25 cellular contexts compared by ENCODE assay signal in the genomic region with DNA sequence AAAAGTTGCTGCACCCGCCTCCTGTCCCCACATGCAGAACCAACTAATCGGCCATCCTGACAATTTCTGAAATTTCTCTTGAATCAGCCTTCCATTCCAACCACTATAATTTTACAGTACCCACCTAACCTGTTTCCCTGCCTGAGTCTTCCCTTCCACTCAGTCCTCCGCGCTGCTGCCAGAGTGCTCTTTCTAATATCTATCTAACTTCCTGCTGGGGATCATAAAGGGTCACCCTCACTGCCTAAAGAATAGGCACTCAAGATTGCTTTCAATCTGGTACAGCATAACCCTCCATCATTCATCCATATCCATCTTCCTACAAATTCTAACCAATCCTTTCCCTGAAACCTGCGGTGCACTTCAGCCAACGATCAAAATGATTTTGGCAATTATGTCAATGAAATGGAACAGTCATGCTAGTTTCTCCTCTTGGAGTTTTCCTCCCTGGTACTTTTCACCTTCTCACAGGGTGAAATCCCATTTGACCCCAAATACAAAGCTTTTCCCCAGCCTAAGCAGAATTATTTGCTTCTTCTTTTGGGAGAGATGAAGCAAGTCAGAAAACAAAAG.
DNase-seq lines count a peak whose midpoint lies in the region; ATAC-seq and TF ChIP-seq lines count a peak whose summit lies in the region.
"Had no signal": no experiment of that assay in that cellular context is flagged by ENCODE, and none has a peak within 500 bp of the region (broad histone marks: within the 10 kb centered on the region; RNA-seq: fewer than 3 reads in every experiment).

No MANE protein-coding gene starts in this region.

- H3K9ac ChIP-seq in iPS-18a (ENCODE audit: low read length) (peak overlapping the region; percentile 2), mammary epithelial cell (ENCODE audit: insufficient read depth, low read length) (no peak overlapping the region)

- no peak for DNase-seq in right atrium auricular region (ENCODE audit: low spot score)
- DNase-seq in left ventricle myocardium superior, result no peak
- DNase-seq in NCI-H510A (lab: John Stamatoyannopoulos, UW), result peak; percentile 8
- no peak for DNase-seq in NCI-H2029 treated with DMSO at 0.1 percent for 48 hours (lab: John Stamatoyannopoulos, UW)
- no peak for DNase-seq in activated gamma-delta T cell treated with Interleukin-2 at 50 U/mL for 16 hours
- no peak for DNase-seq in mammary epithelial cell
- DNase-seq: activated CD4-positive, alpha-beta memory T cell treated with anti-CD3 and anti-CD28 coated beads, Interleukin-2, amount 10 ng/mL, durations not matched to agents 7 days and 5 days; colonic mucosa; COR-L47; kidney glomerular epithelial cell; mesenchymal stem cell; naive thymus-derived CD4-positive, alpha-beta T cell; NCI-H1105 treated with DMSO at 0.1 percent for 48 hours; NCI-H2081 treated with DMSO at 0.1 percent for 48 hours; NCI-H524; stimulated activated CD4-positive, alpha-beta T cell treated with anti-CD3 and anti-CD28 coated beads, Interleukin-15, amount 100 ng/mL, for 24 hours; stomach; T1000; upper lobe of left lung had no signal

- no TSS peak for BruUV-seq in mammary epithelial cell (replicated peaks; lab: Mats Ljungman, UMichigan)

- H3K4me1 ChIP-seq in right atrium auricular region, result peaks cover 0 to 36% of the 10 kb centered on the region in 2 donors
- H3K4me1 ChIP-seq in iPS-18a (ENCODE audit: control insufficient read depth, low read depth, low read length), result peaks cover 49% of the 10 kb centered on the region
- H3K4me1 ChIP-seq in mammary epithelial cell (ENCODE audit: insufficient read depth, low read length), result peaks cover 16% of the 10 kb centered on the region
- H3K4me1 ChIP-seq: breast epithelium, colonic mucosa had no signal

- ATAC-seq in left ventricle myocardium superior (no peak), HG03159 (IDR thresholded peaks at IDR 0.05; ENCODE audit: unreplicated experiment) (no peak)
- ATAC-seq: gastroesophageal sphincter; naive thymus-derived CD4-positive, alpha-beta T cell had no signal

- no peak for TF ChIP-seq CTCF in right atrium auricular region (IDR thresholded peaks at IDR 0.05)
- no peak for TF ChIP-seq CTCF in mammary epithelial cell (conservative IDR thresholded peaks at IDR 0.05 in 1 of 2, IDR thresholded peaks at IDR 0.05 in 1 of 2; ENCODE audit: extremely low read depth in 1 of 2, insufficient read depth in 1 of 2, low read depth in 1 of 2, low read length in 2 of 2)

- peaks cover 78% of the 10 kb centered on the region for H3K79me2 ChIP-seq in mammary epithelial cell (ENCODE audit: insufficient read depth, low read length)

- 96% methylated on average over 6 of the region's 6 CpGs for WGBS in mammary epithelial cell (ENCODE audit: low coverage, missing lambda C conversion rate)

- H3K27ac ChIP-seq in right atrium auricular region (peak overlapping the region; percentile 97 to 99), iPS-18a (ENCODE audit: low read length) (peak overlapping the region; percentile 18), mammary epithelial cell (ENCODE audit: insufficient read depth, low read depth, low read length) (no peak overlapping the region)
- H3K27ac ChIP-seq: breast epithelium, colonic mucosa, esophagus muscularis mucosa, gastroesophageal sphincter, RWPE1, stomach, upper lobe of left lung had no signal

- dilution Hi-C loops in mammary epithelial cell (cut with HindIII; ENCODE audit: low sequenced_read_pairs), result no loop called here

- H4K20me1 ChIP-seq in mammary epithelial cell (ENCODE audit: insufficient read depth, low read length), result no peaks in the 10 kb centered on the region

- H3K4me2 ChIP-seq in mammary epithelial cell (ENCODE audit: insufficient read depth, low read depth, low read length), result no peak overlapping the region

- H3K36me3 ChIP-seq in right atrium auricular region, result no peaks in the 10 kb centered on the region
- H3K36me3 ChIP-seq in iPS-18a (ENCODE audit: control insufficient read depth, low read depth, low read length), result no peaks in the 10 kb centered on the region
- no peaks in the 10 kb centered on the region for H3K36me3 ChIP-seq in mammary epithelial cell (ENCODE audit: insufficient read depth, low read length)
- H3K36me3 ChIP-seq: breast epithelium, colonic mucosa, esophagus muscularis mucosa, gastroesophageal sphincter, stomach, upper lobe of left lung had no signal

- H3K4me3 ChIP-seq in right atrium auricular region (no peak overlapping the region), iPS-18a (ENCODE audit: low read length) (no peak overlapping the region), mammary epithelial cell (replicated peaks in 1 of 3; ENCODE audit: insufficient read depth in 1 of 3, low read depth in 2 of 3, low read length in 3 of 3) (no peak overlapping the region)
- H3K4me3 ChIP-seq: breast epithelium, colonic mucosa, esophagus muscularis mucosa, gastroesophageal sphincter, stomach, upper lobe of left lung had no signal

- intact Hi-C loops in left ventricle myocardium superior (cut with micrococcal nuclease) (no loop called here), mammary epithelial cell (cut with micrococcal nuclease) (no loop called here)

- H3K9me3 ChIP-seq in right atrium auricular region, result no peaks in the 10 kb centered on the region
- no peaks in the 10 kb centered on the region for H3K9me3 ChIP-seq in iPS-18a (ENCODE audit: control insufficient read depth, low read depth, low read length)
- H3K9me3 ChIP-seq in mammary epithelial cell (replicated peaks; ENCODE audit: insufficient read depth, low read length), result no peaks in the 10 kb centered on the region
- H3K9me3 ChIP-seq: breast epithelium, colonic mucosa, esophagus muscularis mucosa, gastroesophageal sphincter, stomach, upper lobe of left lung had no signal

- no peak overlapping the region for H2AFZ ChIP-seq in mammary epithelial cell (ENCODE audit: low read depth, low read length)

- H3K27me3 ChIP-seq in right atrium auricular region (no peaks in the 10 kb centered on the region), iPS-18a (ENCODE audit: control insufficient read depth, insufficient read depth, low read length) (no peaks in the 10 kb centered on the region), mammary epithelial cell (ENCODE audit: insufficient read depth, low read length) (no peaks in the 10 kb centered on the region)
- H3K27me3 ChIP-seq: breast epithelium, esophagus muscularis mucosa, gastroesophageal sphincter had no signal

- CTCF ChIA-PET in mammary epithelial cell (lab: Charles Lee; ENCODE audit: low non-redundant PET), result no interaction called here

- in situ Hi-C loops in mammary epithelial cell (cut with MboI; ENCODE audit: low sequenced_read_pairs in 2 of 2), result loop anchor here in 1 of 2 donors (25.0 kb wide), 1 partner anchor 200 kb away; a partner anchor contains a TSS
